In genomic region chr3:27720899-27721716, GRCh38 we compare ENCODE assay signal across 8 cellular contexts. TPM values are rescaled to one million over a fixed set of nuclear protein-coding genes. Genes with fewer than 3 reads are reported as not detected.
DNase-seq lines count a peak whose midpoint lies in the region; ATAC-seq, FAIRE-seq and TF ChIP-seq lines count a peak whose summit lies in the region.

No MANE protein-coding gene starts in this region.

- peak overlapping the region; percentile 3 for H3K27ac Mint-ChIP-seq in T-helper 1 cell treated with Interleukin-12 subunit alpha and Interleukin-12 subunit beta and Interleukin-4 antibody, amounts not matched to agents 30 μg/mL and 1 μg/mL, for 36 hours
- H3K27ac Mint-ChIP-seq in dendritic cell treated with granulocyte-macrophage colony-stimulating factor and Interleukin-4, amounts not matched to agents 40 ng/mL and 50 ng/mL, for 4 days: no peak overlapping the region
- H3K27ac Mint-ChIP-seq in naive thymus-derived CD4-positive, alpha-beta T cell: peak overlapping the region in 3 of 9 donors; percentile 6 to 46 (median 21)

- no peak for FAIRE-seq in RCC 7860 (lab: Jason Lieb, UNC)

- H3K4me1 ChIP-seq in naive thymus-derived CD4-positive, alpha-beta T cell (ENCODE audit: control insufficient read depth in 2 of 2, insufficient read depth in 2 of 2, low read length in 2 of 2): peaks cover 16 to 30% of the 10 kb centered on the region in 2 donors

- H3K4me3 ChIP-seq in NB4 (ENCODE audit: low read depth, low read length): no peak overlapping the region
- H3K4me3 ChIP-seq in naive thymus-derived CD4-positive, alpha-beta T cell (ENCODE audit: low read length): peak overlapping the region; percentile 68

- H3K36me3 ChIP-seq in naive thymus-derived CD4-positive, alpha-beta T cell (ENCODE audit: control insufficient read depth in 2 of 3, insufficient read depth in 3 of 3, low read length in 3 of 3): peaks cover 0 to 12% (median 0%) of the 10 kb centered on the region in 3 experiments

- CTCF ChIA-PET in naive thymus-derived CD4-positive, alpha-beta T cell (lab: Charles Lee): interaction anchor here (0.6 to 5.2 kb wide), 15 partner anchors 9 to 611 kb away, joined by 3 to 30 read pairs (median 4); no protein-coding TSS in a partner anchor

- H3K9me3 ChIP-seq in naive thymus-derived CD4-positive, alpha-beta T cell (ENCODE audit: control insufficient read depth in 2 of 3, low read length in 3 of 3): no peaks in the 10 kb centered on the region

- H3K9me3 Mint-ChIP-seq in T-helper 1 cell treated with Interleukin-12 subunit alpha and Interleukin-12 subunit beta and Interleukin-4 antibody, amounts not matched to agents 30 μg/mL and 1 μg/mL, for 36 hours: no peaks in the 10 kb centered on the region
- no peaks in the 10 kb centered on the region for H3K9me3 Mint-ChIP-seq in dendritic cell treated with granulocyte-macrophage colony-stimulating factor and Interleukin-4, amounts not matched to agents 40 ng/mL and 50 ng/mL, for 4 days
- peaks cover 0 to 4% (median 0%) of the 10 kb centered on the region in 11 donors for H3K9me3 Mint-ChIP-seq in naive thymus-derived CD4-positive, alpha-beta T cell

- TF ChIP-seq POLR2A in NB4 (IDR thresholded peaks at IDR 0.05; ENCODE audit: extremely low read depth, insufficient read length): no peak

- intact Hi-C loops in dendritic cell treated with granulocyte-macrophage colony-stimulating factor and Interleukin-4, amounts not matched to agents 40 ng/mL and 50 ng/mL, for 4 days (cut with micrococcal nuclease): no loop called here
- intact Hi-C loops in naive thymus-derived CD4-positive, alpha-beta T cell (cut with micrococcal nuclease): loop anchor here (1.0 to 5.0 kb wide), 8 partner anchors 9 to 565 kb away; no protein-coding TSS in a partner anchor

- peak; percentile 19 for TF ChIP-seq CTCF in NB4 (IDR thresholded peaks at IDR 0.05; ENCODE audit: low read depth, low read length)

- peaks cover 0 to 33% of the 10 kb centered on the region in 2 donors for H3K27me3 ChIP-seq in naive thymus-derived CD4-positive, alpha-beta T cell (ENCODE audit: control insufficient read depth in 2 of 2, insufficient read depth in 2 of 2, low read length in 2 of 2)

- POLR2A ChIA-PET in naive thymus-derived CD4-positive, alpha-beta T cell (lab: Charles Lee): interaction anchor here (0.6 to 1.3 kb wide), 6 partner anchors 8 to 623 kb away, joined by 3 to 5 read pairs (median 3); no protein-coding TSS in a partner anchor

- H3K27me3 Mint-ChIP-seq in T-helper 1 cell treated with Interleukin-12 subunit alpha and Interleukin-12 subunit beta and Interleukin-4 antibody, amounts not matched to agents 30 μg/mL and 1 μg/mL, for 36 hours (ENCODE audit: low read depth): peaks cover 85% of the 10 kb centered on the region
- H3K27me3 Mint-ChIP-seq in dendritic cell treated with granulocyte-macrophage colony-stimulating factor and Interleukin-4, amounts not matched to agents 40 ng/mL and 50 ng/mL, for 4 days: peaks cover 88% of the 10 kb centered on the region
- H3K27me3 Mint-ChIP-seq in naive thymus-derived CD4-positive, alpha-beta T cell: peaks cover 36 to 89% (median 54%) of the 10 kb centered on the region in 5 donors

- no peak overlapping the region for H3K27ac ChIP-seq in naive thymus-derived CD4-positive, alpha-beta T cell (ENCODE audit: low read depth, low read length)

- H3K4me3 Mint-ChIP-seq in T-helper 1 cell treated with Interleukin-12 subunit alpha and Interleukin-12 subunit beta and Interleukin-4 antibody, amounts not matched to agents 30 μg/mL and 1 μg/mL, for 36 hours: peak overlapping the region; percentile 83
- peak overlapping the region; percentile 51 for H3K4me3 Mint-ChIP-seq in dendritic cell treated with granulocyte-macrophage colony-stimulating factor and Interleukin-4, amounts not matched to agents 40 ng/mL and 50 ng/mL, for 4 days
- peak overlapping the region; percentile 75 to 93 (median 84) for H3K4me3 Mint-ChIP-seq in naive thymus-derived CD4-positive, alpha-beta T cell

- DNase-seq in T-helper 1 cell (no peak), NB4 (ENCODE audit: low read depth) (no peak), RCC 7860 (ENCODE audit: low spot score) (no peak)
- DNase-seq in naive thymus-derived CD4-positive, alpha-beta T cell: no peak

- peaks cover 37% of the 10 kb centered on the region for H3K4me1 Mint-ChIP-seq in T-helper 1 cell treated with Interleukin-12 subunit alpha and Interleukin-12 subunit beta and Interleukin-4 antibody, amounts not matched to agents 30 μg/mL and 1 μg/mL, for 36 hours (ENCODE audit: low read depth)
- peaks cover 29% of the 10 kb centered on the region for H3K4me1 Mint-ChIP-seq in dendritic cell treated with granulocyte-macrophage colony-stimulating factor and Interleukin-4, amounts not matched to agents 40 ng/mL and 50 ng/mL, for 4 days (ENCODE audit: low read depth)
- H3K4me1 Mint-ChIP-seq in naive thymus-derived CD4-positive, alpha-beta T cell: peaks cover 19 to 42% (median 31%) of the 10 kb centered on the region in 7 donors

- peak; percentile 9 for ATAC-seq in naive thymus-derived CD4-positive, alpha-beta T cell
- ATAC-seq in HG03039 (IDR thresholded peaks at IDR 0.05; ENCODE audit: unreplicated experiment) (no peak), GM18517 (IDR thresholded peaks at IDR 0.05; ENCODE audit: unreplicated experiment) (no peak)

- peaks cover 24% of the 10 kb centered on the region for H3K36me3 Mint-ChIP-seq in T-helper 1 cell treated with Interleukin-12 subunit alpha and Interleukin-12 subunit beta and Interleukin-4 antibody, amounts not matched to agents 30 μg/mL and 1 μg/mL, for 36 hours (ENCODE audit: low read depth)
- H3K36me3 Mint-ChIP-seq in dendritic cell treated with granulocyte-macrophage colony-stimulating factor and Interleukin-4, amounts not matched to agents 40 ng/mL and 50 ng/mL, for 4 days (ENCODE audit: low read depth): no peaks in the 10 kb centered on the region
- peaks cover 0 to 5% (median 0%) of the 10 kb centered on the region in 5 donors for H3K36me3 Mint-ChIP-seq in naive thymus-derived CD4-positive, alpha-beta T cell

RNA-seq across cellular contexts. Expression of gene EOMES, which starts 1.0 kb away (rescaled TPM):
- total RNA-seq in naive thymus-derived CD4-positive, alpha-beta T cell: 1 to 10 TPM in 4 of 5 experiments, under 1 TPM in 1; 0.67 to 9.5 (median 1.4) TPM
- 1 to 10 TPM; 1.5 to 1.9 TPM for polyA plus RNA-seq in naive thymus-derived CD4-positive, alpha-beta T cell
